Comparison of ENCODE assay signal across 1 cellular context in genomic region chr10:121927361-121927840, GRCh38.
TF ChIP-seq lines count a peak whose summit lies in the region.

No MANE protein-coding gene starts in this region.

TF ChIP-seq in HepG2, 621 proteins besides CTCF, POLR2A, EP300 and RAD21 (continued from another document and continues in another):
- TF ChIP-seq ZC3H4 (CRISPR knock-in tag; IDR thresholded peaks at IDR 0.05; ENCODE audit: borderline replicate concordance) (0 out of 2 replicates have a peak, but pooled peaks have one; percentile 30), ZNF670 (CRISPR knock-in tag; IDR thresholded peaks at IDR 0.05; ENCODE audit: borderline replicate concordance) (no peak), ARNTL (CRISPR knock-in tag; IDR thresholded peaks at IDR 0.05) (no peak), ZNF597 (CRISPR knock-in tag; IDR thresholded peaks at IDR 0.05) (no peak), ZNF766 (CRISPR knock-in tag; IDR thresholded peaks at IDR 0.05; ENCODE audit: borderline replicate concordance) (no peak), ZNF709 (CRISPR knock-in tag; IDR thresholded peaks at IDR 0.05) (no peak), ZNF101 (CRISPR knock-in tag; IDR thresholded peaks at IDR 0.05; ENCODE audit: borderline replicate concordance, low read depth) (no peak), ZBTB7A (CRISPR knock-in tag; IDR thresholded peaks at IDR 0.05) (no peak), ZNF784 (CRISPR knock-in tag; IDR thresholded peaks at IDR 0.05; ENCODE audit: borderline replicate concordance) (no peak), SMAD9 (CRISPR knock-in tag; IDR thresholded peaks at IDR 0.05) (no peak), HMGXB4 (CRISPR knock-in tag; IDR thresholded peaks at IDR 0.05; ENCODE audit: borderline replicate concordance in 1 of 2, low read depth in 1 of 2) (peak in 1 of 2 experiments; percentile 7; a peak in 1 of 4 replicates), NR2F1 (CRISPR knock-in tag; IDR thresholded peaks at IDR 0.05) (no peak), ZMYM4 (CRISPR knock-in tag; IDR thresholded peaks at IDR 0.05) (no peak), NONO (IDR thresholded peaks at IDR 0.05) (no peak), NONO (CRISPR knock-in tag; conservative IDR thresholded peaks at IDR 0.05) (peak; percentile 52; the same call in 1 of the 2 replicates), HMGA1 (CRISPR knock-in tag; conservative IDR thresholded peaks at IDR 0.05) (no peak), ZNF430 (CRISPR knock-in tag; IDR thresholded peaks at IDR 0.05) (no peak), ESRRA (CRISPR knock-in tag; IDR thresholded peaks at IDR 0.05; ENCODE audit: low read depth) (no peak), HHEX (CRISPR knock-in tag; IDR thresholded peaks at IDR 0.05) (no peak), NR2F6 (IDR thresholded peaks at IDR 0.05) (no peak), NR2F6 (CRISPR knock-in tag; IDR thresholded peaks at IDR 0.05) (no peak), ZBTB46 (CRISPR knock-in tag; IDR thresholded peaks at IDR 0.05; ENCODE audit: borderline replicate concordance) (no peak), POLR2G (IDR thresholded peaks at IDR 0.05; ENCODE audit: low read depth, low read length) (no peak), DZIP1 (CRISPR knock-in tag; IDR thresholded peaks at IDR 0.05) (peak; percentile 40; the same call in 1 of the 2 replicates), REPIN1 (CRISPR knock-in tag; IDR thresholded peaks at IDR 0.05; ENCODE audit: borderline replicate concordance, low read depth) (no peak), BRF2 (CRISPR knock-in tag; IDR thresholded peaks at IDR 0.05) (peak; percentile 78), THAP8 (CRISPR knock-in tag; IDR thresholded peaks at IDR 0.05; ENCODE audit: borderline replicate concordance) (no peak), ZNF576 (CRISPR knock-in tag; IDR thresholded peaks at IDR 0.05) (no peak), PCBP1 (IDR thresholded peaks at IDR 0.05; ENCODE audit: borderline replicate concordance, low read depth, low read length) (no peak), ZGPAT (CRISPR knock-in tag; IDR thresholded peaks at IDR 0.05) (no peak), ZNF20 (CRISPR knock-in tag; IDR thresholded peaks at IDR 0.05) (0 out of 2 replicates have a peak, but pooled peaks have one; percentile 25), JUN (CRISPR knock-in tag; IDR thresholded peaks at IDR 0.05) (no peak), ATF5 (CRISPR knock-in tag; IDR thresholded peaks at IDR 0.05; ENCODE audit: low read depth) (no peak), ZNF431 (CRISPR knock-in tag; IDR thresholded peaks at IDR 0.05; ENCODE audit: borderline replicate concordance, low read depth) (no peak), SUZ12 (IDR thresholded peaks at IDR 0.05; ENCODE audit: low read depth, low read length) (no peak), ETV6 (CRISPR knock-in tag; conservative IDR thresholded peaks at IDR 0.05) (no peak), KLF6 (CRISPR knock-in tag; IDR thresholded peaks at IDR 0.05) (no peak), RXRA (CRISPR knock-in tag; IDR thresholded peaks at IDR 0.05) (peak; percentile 33; the same call in 1 of the 2 replicates), ZNF780A (CRISPR knock-in tag; IDR thresholded peaks at IDR 0.05) (no peak; the same call in 1 of the 2 replicates), ZFP37 (CRISPR knock-in tag; IDR thresholded peaks at IDR 0.05; ENCODE audit: borderline replicate concordance) (no peak), NCOA1 (CRISPR knock-in tag; IDR thresholded peaks at IDR 0.05) (no peak), CREB3 (CRISPR knock-in tag; IDR thresholded peaks at IDR 0.05) (no peak), JDP2 (CRISPR knock-in tag; IDR thresholded peaks at IDR 0.05; ENCODE audit: borderline replicate concordance) (no peak), GATAD2A (CRISPR knock-in tag; IDR thresholded peaks at IDR 0.05) (no peak), ZNF121 (CRISPR knock-in tag; IDR thresholded peaks at IDR 0.05) (no peak), HNRNPL (IDR thresholded peaks at IDR 0.05; ENCODE audit: low read depth, low read length) (0 out of 2 replicates have a peak, but pooled peaks have one; percentile 43), ZBTB7B (CRISPR knock-in tag; IDR thresholded peaks at IDR 0.05) (0 out of 2 replicates have a peak, but pooled peaks have one; percentile 13), ZNF574 (CRISPR knock-in tag; IDR thresholded peaks at IDR 0.05) (no peak), TRIM22 (IDR thresholded peaks at IDR 0.05) (no peak), ZNF703 (CRISPR knock-in tag; IDR thresholded peaks at IDR 0.05; ENCODE audit: borderline replicate concordance) (0 out of 2 replicates have a peak, but pooled peaks have one; percentile 34)
